8 cellular contexts compared by ENCODE assay signal in genomic region chr9:113056191-113057106, GRCh38. TPM values are rescaled to one million over a fixed set of nuclear protein-coding genes. Genes with fewer than 3 reads are reported as not detected.
DNase-seq lines count a peak whose midpoint lies in the region; ATAC-seq, FAIRE-seq and TF ChIP-seq lines count a peak whose summit lies in the region.

ZFP37 (minus strand) TSS chr9:113056724; CDS start chr9:113056688, 36 bp downstream.

- DNase-seq in GM12892 (ENCODE audit: insufficient read length) (peak; percentile 57), NCI-H2196 treated with DMSO at 0.1 percent for 48 hours (lab: John Stamatoyannopoulos, UW; ENCODE audit: unreplicated experiment) (peak; percentile 88), dermis microvascular lymphatic vessel endothelial cell (ENCODE audit: low read depth in 2 of 2) (peak; percentile 91 to 95), left kidney (ENCODE audit: low read depth, low spot score) (peak; percentile 98), Kasumi-1 (lab: John Stamatoyannopoulos, UW) (no peak)
- peak; percentile 54 to 73 for DNase-seq in activated CD4-positive, alpha-beta T cell treated with anti-CD3 and anti-CD28 coated beads, Interleukin-2, amount 50 U/mL, for 24 hours (ENCODE audit: low read depth in 1 of 2, low spot score in 1 of 2)
- DNase-seq in stimulated activated CD4-positive, alpha-beta T cell treated with anti-CD3 and anti-CD28 coated beads, Interleukin-1b, Interleukin-23, amount 100 ng/mL, for 24 hours (ENCODE audit: low read depth in 4 of 4, low spot score in 1 of 4), result peak; percentile 34 to 67 (median 58)

- peak; percentile 37; the same call in 1 of the 2 replicates for TF ChIP-seq POLR2A in GM12892 (IDR thresholded peaks at IDR 0.05; ENCODE audit: low read depth, low read length)

- FAIRE-seq in GM12892 (lab: Jason Lieb, UNC), result peak; percentile 96

- peak; percentile 84 for ATAC-seq in HG02970 (IDR thresholded peaks at IDR 0.05; ENCODE audit: low FRiP score, unreplicated experiment)

RNA-seq across cellular contexts. Expression of gene ZFP37, which starts in this region (rescaled TPM):
- 1.6 TPM for polyA plus RNA-seq in GM12892 (2012; ENCODE audit: missing spikeins)
- 0.77 and 1.4 TPM in 2 replicates for total RNA-seq in dermis microvascular lymphatic vessel endothelial cell

Comparison
In these comparisons a context has a peak if more than half of its experiments do, and no peak if none do; other contexts are left out.
1. DNase-seq: peak in GM12892 (single experiment), NCI-H2196 treated with DMSO at 0.1 percent for 48 hours (single experiment), activated CD4-positive, alpha-beta T cell treated with anti-CD3 and anti-CD28 coated beads, Interleukin-2, amount 50 U/mL, for 24 hours (2 of 2), dermis microvascular lymphatic vessel endothelial cell (2 of 2), left kidney (single experiment) and stimulated activated CD4-positive, alpha-beta T cell treated with anti-CD3 and anti-CD28 coated beads, Interleukin-1b, Interleukin-23, amount 100 ng/mL, for 24 hours (4 of 4); none in Kasumi-1 (0 of 2).